In genomic region chr11:78218707-78219492, GRCh38 we compare ENCODE assay signal across 1 cellular context.
TF ChIP-seq lines count a peak whose summit lies in the region.

No MANE protein-coding gene starts in this region.

TF ChIP-seq in endothelial cell of umbilical vein, 7 proteins besides CTCF, POLR2A, EP300 and RAD21:
- no peak for TF ChIP-seq JUN (IDR thresholded peaks at IDR 0.05; ENCODE audit: borderline replicate concordance, insufficient read depth, insufficient read length, low read depth)
- TF ChIP-seq EZH2 (IDR thresholded peaks at IDR 0.05; ENCODE audit: borderline replicate concordance, low read depth, low read length, severe bottlenecking) = no peak
- no peak for TF ChIP-seq POLR2AphosphoS5 (IDR thresholded peaks at IDR 0.05; ENCODE audit: insufficient read depth, low read depth, low read length)
